ENCODE assay signal across 16 cellular contexts in the genomic region with DNA sequence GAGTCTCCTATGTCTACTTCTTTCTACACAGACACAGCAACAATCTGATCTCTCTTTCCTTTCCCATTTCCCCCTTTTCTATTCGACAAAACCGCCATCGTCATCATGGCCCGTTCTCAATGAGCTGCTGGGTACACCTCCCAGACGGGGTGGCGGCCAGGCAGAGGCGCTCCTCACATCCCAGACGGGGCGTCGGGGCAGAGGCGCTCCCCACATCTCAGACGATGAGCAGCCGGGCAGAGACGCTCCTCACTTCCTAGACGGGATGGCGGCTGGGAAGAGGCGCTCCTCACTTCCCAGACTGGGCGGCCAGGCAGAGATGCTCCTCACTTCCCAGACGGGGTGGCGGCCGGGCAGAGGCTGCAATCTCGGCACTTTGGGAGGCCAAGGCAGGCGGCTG. TPM values are rescaled to one million over a fixed set of nuclear protein-coding genes. Genes with fewer than 3 reads are reported as not detected.
"Had no signal": no experiment of that assay in that cellular context is flagged by ENCODE, and none has a peak within 500 bp of the region (broad histone marks: within the 10 kb centered on the region; RNA-seq: fewer than 3 reads in every experiment).

No MANE protein-coding gene starts in this region.

RNA-seq across cellular contexts. Expression of gene NAPSA, which starts 25.5 kb away (rescaled TPM):
- total RNA-seq: mononuclear cell had no signal

RNA-seq across cellular contexts. Expression of gene SPIB, which starts 27.8 kb away (rescaled TPM):
- total RNA-seq: kidney epithelial cell, left cardiac atrium, left lobe of liver, left ventricle myocardium inferior, left ventricle myocardium superior, lower leg skin, lung microvascular endothelial cell, mammary epithelial cell, mesenteric fat pad had no signal
- polyA plus RNA-seq: keratinocyte had no signal

RNA-seq across cellular contexts. Expression of gene MYBPC2, which starts 41.7 kb away (rescaled TPM):
- total RNA-seq: left cardiac atrium, left lobe of liver, left ventricle myocardium inferior, lower lobe of right lung, lung microvascular endothelial cell, mammary epithelial cell, mesenteric fat pad, mucosa of gallbladder had no signal
- polyA plus RNA-seq: hepatocyte, immature natural killer cell, keratinocyte, liver, mammary epithelial cell had no signal
